ENCODE assay signal across 1 cellular context in genomic region chr19:8001995-8002849, GRCh38.
TF ChIP-seq lines count a peak whose summit lies in the region.

No MANE protein-coding gene starts in this region.

TF ChIP-seq in HepG2, 621 proteins besides CTCF, POLR2A, EP300 and RAD21 (continued from another document and continues in another):
- TF ChIP-seq ZNF687 (CRISPR knock-in tag; IDR thresholded peaks at IDR 0.05) (peak; percentile 83), ZBTB42 (CRISPR knock-in tag; IDR thresholded peaks at IDR 0.05) (no peak), HMGXB3 (CRISPR knock-in tag; IDR thresholded peaks at IDR 0.05; ENCODE audit: borderline replicate concordance) (no peak), TRAFD1 (CRISPR knock-in tag; IDR thresholded peaks at IDR 0.05; ENCODE audit: borderline replicate concordance) (no peak), TMF1 (CRISPR knock-in tag; IDR thresholded peaks at IDR 0.05; ENCODE audit: low read depth) (no peak), RFX5 (IDR thresholded peaks at IDR 0.05; ENCODE audit: low read depth, low read length) (no peak), CSRNP1 (CRISPR knock-in tag; IDR thresholded peaks at IDR 0.05) (no peak), MXI1 (IDR thresholded peaks at IDR 0.05; ENCODE audit: borderline replicate concordance, low read depth, low read length) (peak; percentile 71; the same call in 1 of the 3 replicates), ZNF274 (CRISPR knock-in tag; IDR thresholded peaks at IDR 0.05) (peak; percentile 79), ERF (CRISPR knock-in tag; IDR thresholded peaks at IDR 0.05) (no peak), TEAD3 (CRISPR knock-in tag; optimal IDR thresholded peaks at IDR 0.05; ENCODE audit: borderline replicate concordance) (no peak), ZNF333 (CRISPR knock-in tag; IDR thresholded peaks at IDR 0.05; ENCODE audit: borderline replicate concordance) (no peak), REST (IDR thresholded peaks at IDR 0.05; ENCODE audit: borderline replicate concordance in 1 of 2, low read depth in 1 of 2, low read length in 2 of 2) (no peak), ZNF510 (CRISPR knock-in tag; IDR thresholded peaks at IDR 0.05; ENCODE audit: low read depth) (no peak), ARHGAP35 (CRISPR knock-in tag; IDR thresholded peaks at IDR 0.05; ENCODE audit: borderline replicate concordance) (no peak), ZNF605 (CRISPR knock-in tag; IDR thresholded peaks at IDR 0.05) (peak; percentile 58; the same call in 1 of the 2 replicates), SP1 (IDR thresholded peaks at IDR 0.05) (no peak), SP1 (CRISPR knock-in tag; IDR thresholded peaks at IDR 0.05) (no peak), ZNF7 (CRISPR knock-in tag; IDR thresholded peaks at IDR 0.05) (no peak), ZNF280D (CRISPR knock-in tag; IDR thresholded peaks at IDR 0.05) (0 out of 2 replicates have a peak, but pooled peaks have one; percentile 12), ZBTB7B (CRISPR knock-in tag; IDR thresholded peaks at IDR 0.05) (no peak), SMYD3 (CRISPR knock-in tag; IDR thresholded peaks at IDR 0.05) (no peak), IRF1 (CRISPR knock-in tag; IDR thresholded peaks at IDR 0.05; ENCODE audit: low read depth) (no peak), SRSF9 (IDR thresholded peaks at IDR 0.05; ENCODE audit: borderline replicate concordance, insufficient read depth, low read depth, low read length, poor library complexity, severe bottlenecking) (no peak), NCOR1 (IDR thresholded peaks at IDR 0.05; ENCODE audit: borderline replicate concordance, low read length) (no peak), MTERF4 (CRISPR knock-in tag; IDR thresholded peaks at IDR 0.05) (no peak), ATM (IDR thresholded peaks at IDR 0.05; ENCODE audit: borderline replicate concordance) (no peak), RFX3 (CRISPR knock-in tag; IDR thresholded peaks at IDR 0.05) (no peak), PAXIP1 (CRISPR knock-in tag; conservative IDR thresholded peaks at IDR 0.05) (no peak)
